ENCODE assay signal across 16 cellular contexts in genomic region chrX:83934220-83934619, GRCh38.
A peak's percentile ranks its signal among the peaks of the same experiment; 100 is the strongest.
DNase-seq lines count a peak whose midpoint lies in the region.
"Had no signal": no experiment of that assay in that cellular context is flagged by ENCODE, and none has a peak within 500 bp of the region (broad histone marks: within the 10 kb centered on the region; RNA-seq: fewer than 3 reads in every experiment).

No MANE protein-coding gene starts in this region.

- peak; percentile 27 for DNase-seq in NCI-H524 treated with DMSO at 0.1 percent for 48 hours (lab: John Stamatoyannopoulos, UW)
- DNase-seq in NCI-H524 (lab: John Stamatoyannopoulos, UW) = no peak
- DNase-seq in NCI-H69 (lab: John Stamatoyannopoulos, UW) = peak; percentile 4
- peak; percentile 0 for DNase-seq in cerebellar cortex (ENCODE audit: low spot score)
- peak; percentile 10 for DNase-seq in superior temporal gyrus (ENCODE audit: extremely low spot score)
- DNase-seq in NCI-H526 treated with DMSO at 0.1 percent for 48 hours (lab: John Stamatoyannopoulos, UW) = no peak
- DNase-seq in islet precursor cell = no peak
- DNase-seq in effector CD4-positive, alpha-beta T cell = no peak
- DNase-seq: activated T-cell treated with anti-CD3 and anti-CD28 coated beads, Interleukin-2, amount 50 U/mL, for 48 hours; CD4-positive, CD25-positive, alpha-beta regulatory T cell; gastrocnemius medialis; midbrain; NK-92 treated with Interleukin-12 subunit alpha and Interleukin-12 subunit beta, amount 100 ng/mL, for 24 hours; Right ventricle myocardium superior; stimulated activated naive CD4-positive, alpha-beta T cell treated with Interleukin-2 at 50 U/mL for 16 hours; T-helper 2 cell had no signal

Comparison
In these comparisons a context has a peak if more than half of its experiments do, and no peak if none do; other contexts are left out.
1. DNase-seq: peak in NCI-H524 treated with DMSO at 0.1 percent for 48 hours (single experiment), NCI-H69 (single experiment), cerebellar cortex (single experiment) and superior temporal gyrus (single experiment); none in NCI-H524 (0 of 2), NCI-H526 treated with DMSO at 0.1 percent for 48 hours (single experiment), islet precursor cell (single experiment) and effector CD4-positive, alpha-beta T cell (single experiment).